In the genomic region with DNA sequence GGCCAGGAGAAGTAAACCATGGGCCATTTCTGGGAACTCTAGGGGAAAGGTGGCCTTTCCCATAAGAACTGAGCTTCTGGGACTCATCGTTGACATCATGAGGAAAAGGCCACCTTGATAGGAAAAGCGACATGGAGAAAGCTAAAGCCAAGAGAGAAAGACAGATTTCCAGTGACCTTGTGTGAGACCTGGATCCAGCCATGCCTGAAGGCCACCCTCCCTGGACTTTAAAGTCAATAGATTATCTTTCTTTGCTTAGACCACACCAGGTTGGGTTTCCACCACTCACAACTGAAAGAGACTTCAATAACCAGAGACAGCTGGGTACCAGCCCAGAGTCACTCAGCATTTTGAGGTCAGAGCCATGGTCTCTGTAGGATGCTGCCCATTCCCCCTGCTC, we compare ENCODE assay signal across 8 cellular contexts. TPM values are rescaled to one million over a fixed set of nuclear protein-coding genes. Genes with fewer than 3 reads are reported as not detected.
"Had no signal": no experiment of that assay in that cellular context is flagged by ENCODE, and none has a peak within 500 bp of the region (broad histone marks: within the 10 kb centered on the region; RNA-seq: fewer than 3 reads in every experiment).

No MANE protein-coding gene starts in this region.

- H3K4me1 Mint-ChIP-seq: IgD-negative memory B cell had no signal

- FAIRE-seq: HTR-8/SVneo had no signal

- H3K4me3 Mint-ChIP-seq: IgD-negative memory B cell had no signal

- H3K27ac Mint-ChIP-seq: IgD-negative memory B cell had no signal

- H3K27ac ChIP-seq: HL-60 had no signal

- DNase-seq: IMR-90, KBM-7, KG1 had no signal

RNA-seq across cellular contexts. Expression of a gene that starts 3.5 kb away (rescaled TPM):
- total RNA-seq: HT-29, IMR-90 had no signal
- polyA plus RNA-seq: IgD-negative memory B cell, IMR-90 had no signal

RNA-seq across cellular contexts. Expression of a gene that starts 40.0 kb away (rescaled TPM):
- total RNA-seq: IMR-90 had no signal
- polyA plus RNA-seq: IgD-negative memory B cell, IMR-90 had no signal

RNA-seq across cellular contexts. Expression of a gene that starts 54.4 kb away (rescaled TPM):
- total RNA-seq: HT-29, HT1080, IMR-90 had no signal
- polyA plus RNA-seq: IgD-negative memory B cell, IMR-90 had no signal
